Comparison of ENCODE assay signal across 8 cellular contexts in the genomic region with DNA sequence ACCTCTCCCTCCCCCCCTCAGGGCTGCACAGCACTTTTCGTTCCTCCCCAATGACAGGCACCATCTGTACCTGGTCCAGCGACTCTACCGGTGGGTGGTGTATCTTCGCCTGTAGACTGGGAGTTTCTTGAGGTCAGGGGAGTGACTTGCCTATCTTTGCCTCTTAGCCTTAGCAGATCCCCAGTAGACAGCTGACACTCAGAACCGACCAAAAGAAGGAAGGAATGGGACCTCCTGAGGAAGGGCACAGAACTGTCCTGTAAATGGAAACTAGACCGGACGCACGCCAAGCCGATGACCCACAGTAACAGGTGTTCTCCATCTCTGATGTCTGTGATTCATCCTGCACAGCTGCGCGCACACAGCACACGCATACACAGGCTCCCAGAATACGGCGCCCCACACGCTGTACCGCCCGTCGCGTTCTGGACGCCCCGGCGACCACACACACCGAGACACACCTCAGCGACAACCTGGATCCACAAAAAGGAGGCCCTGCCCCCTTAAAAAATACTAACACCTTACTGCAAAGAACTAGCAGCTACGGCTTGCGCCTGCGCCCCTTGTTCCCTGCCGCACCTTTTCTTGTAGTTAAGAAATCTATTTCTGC. TPM values are rescaled to one million over a fixed set of nuclear protein-coding genes. Genes with fewer than 3 reads are reported as not detected.
A peak's percentile ranks its signal among the peaks of the same experiment; 100 is the strongest.
DNase-seq lines count a peak whose midpoint lies in the region; ATAC-seq and TF ChIP-seq lines count a peak whose summit lies in the region.

No MANE protein-coding gene starts in this region.

- H3K36me3 Mint-ChIP-seq in neural crest cell (ENCODE audit: low read depth) = no peaks in the 10 kb centered on the region

- ATAC-seq in GM18511 (IDR thresholded peaks at IDR 0.05; ENCODE audit: unreplicated experiment) (peak; percentile 74), HG02943 (IDR thresholded peaks at IDR 0.05; ENCODE audit: low read depth, unreplicated experiment) (peak; percentile 42)

- DNase-seq in A172 (ENCODE audit: low spot score) = peak; percentile 28
- peak; percentile 5 for DNase-seq in NCI-H510A (lab: John Stamatoyannopoulos, UW)
- DNase-seq in activated T-cell treated with anti-CD3 and anti-CD28 coated beads, Interleukin-2, amount 50 U/mL, for 1 hour = peak; percentile 66
- peak; percentile 30 for DNase-seq in fibroblast of pulmonary artery (ENCODE audit: low read depth)
- DNase-seq in neural crest cell (ENCODE audit: low read depth, low spot score) = no peak
- no peak for DNase-seq in epidermal melanocyte (ENCODE audit: insufficient read length, low spot score)

- TF ChIP-seq CTCF in fibroblast of pulmonary artery (IDR thresholded peaks at IDR 0.05; ENCODE audit: low read length, missing control alignments) (no peak), neural crest cell (conservative IDR thresholded peaks at IDR 0.05) (no peak)

- H3K4me3 Mint-ChIP-seq in neural crest cell = peak overlapping the region; percentile 94

- H3K9me3 Mint-ChIP-seq in neural crest cell = no peaks in the 10 kb centered on the region

- H3K4me1 Mint-ChIP-seq in neural crest cell = peaks cover 19% of the 10 kb centered on the region

- H3K4me3 ChIP-seq in fibroblast of pulmonary artery (replicated peaks; ENCODE audit: low read depth, low read length) = peak overlapping the region; percentile 51

- no peak overlapping the region for H3K27ac Mint-ChIP-seq in neural crest cell (ENCODE audit: unreplicated experiment)

- peaks cover 67% of the 10 kb centered on the region for H3K27me3 Mint-ChIP-seq in neural crest cell (ENCODE audit: low read depth)

RNA-seq across cellular contexts. Expression of a gene that starts 0.7 kb away (rescaled TPM):
- total RNA-seq in A172 (2014; rRNA removed; shearing (Covaris generic)) = 1.1 and 1.4 TPM in 2 replicates
- 3.7 and 4.2 TPM in 2 replicates for total RNA-seq in neural crest cell

RNA-seq across cellular contexts. Expression of a gene that starts 40.6 kb away (rescaled TPM):
- total RNA-seq in A172 (2014; rRNA removed; shearing (Covaris generic)) = 21.7 and 25.1 TPM in 2 replicates
- total RNA-seq in neural crest cell = 50.9 and 52.3 TPM in 2 replicates

Comparison
In these comparisons a context has a peak if more than half of its experiments do, and no peak if none do; other contexts are left out.
1. DNase-seq: peak in A172 (single experiment), NCI-H510A (single experiment), activated T-cell treated with anti-CD3 and anti-CD28 coated beads, Interleukin-2, amount 50 U/mL, for 1 hour (single experiment) and fibroblast of pulmonary artery (single experiment); none in neural crest cell (single experiment) and epidermal melanocyte (single experiment).